ENCODE assay signal across 1 cellular context in the genomic region with DNA sequence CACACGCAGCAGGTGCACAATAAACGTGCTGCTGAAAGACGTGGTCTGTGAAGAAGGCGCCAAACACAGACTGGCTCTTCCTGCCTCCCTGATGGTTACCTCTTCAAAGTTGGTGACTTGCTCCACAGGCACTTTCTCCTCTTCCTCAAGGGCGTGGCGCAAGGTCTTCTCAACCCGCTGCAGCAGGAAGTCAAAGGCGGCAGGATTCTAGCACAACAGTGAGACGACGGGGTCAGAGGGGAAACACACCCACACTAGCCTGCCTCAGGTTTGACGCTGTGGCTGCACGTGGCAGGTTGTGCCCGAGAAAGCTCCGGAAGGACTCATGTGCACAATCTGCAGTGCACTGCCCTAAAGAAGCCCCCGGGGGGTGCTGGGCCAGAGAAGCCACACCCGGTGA.
A peak's percentile ranks its signal among the peaks of the same experiment; 100 is the strongest.
TF ChIP-seq lines count a peak whose summit lies in the region.

No MANE protein-coding gene starts in this region.

TF ChIP-seq in K562, 482 proteins besides CTCF, POLR2A, EP300 and RAD21:
- TF ChIP-seq HDAC6 (IDR thresholded peaks at IDR 0.05; ENCODE audit: low read depth, low read length) (no peak), ZNF644 (tag; IDR thresholded peaks at IDR 0.05; ENCODE audit: low read depth) (no peak), POLR2G (IDR thresholded peaks at IDR 0.05; ENCODE audit: low read depth, low read length) (peak; percentile 36; the same call in 1 of the 2 replicates)
